In the genomic region with DNA sequence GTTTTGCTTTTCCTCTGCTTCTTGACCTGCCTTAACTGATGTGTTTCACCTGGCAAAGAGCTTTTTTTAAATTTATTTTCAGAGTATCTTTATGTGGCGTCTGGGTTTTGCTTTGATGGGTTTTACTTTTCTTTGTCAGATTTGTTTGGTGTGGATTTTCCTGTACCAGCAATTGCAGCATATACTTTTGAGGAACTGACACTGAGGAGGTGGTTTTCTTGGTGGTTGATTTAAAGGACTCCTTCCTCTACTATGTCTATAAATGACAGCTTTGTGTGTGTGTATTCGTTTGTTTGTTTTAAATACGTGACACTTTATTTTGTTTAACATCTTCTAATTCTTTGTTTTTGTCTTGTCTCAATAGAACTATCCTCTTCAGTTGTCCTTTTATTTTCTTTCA, we compare ENCODE assay signal across 11 cellular contexts.
DNase-seq lines count a peak whose midpoint lies in the region; ATAC-seq lines count a peak whose summit lies in the region.
"Had no signal": no experiment of that assay in that cellular context is flagged by ENCODE, and none has a peak within 500 bp of the region (broad histone marks: within the 10 kb centered on the region; RNA-seq: fewer than 3 reads in every experiment).

No MANE protein-coding gene starts in this region.

- DNase-seq in RPMI8226 (peak; percentile 22), dermis blood vessel endothelial cell (no peak), A172 (ENCODE audit: low spot score) (no peak), midbrain (lab: John Stamatoyannopoulos, UW) (no peak)
- no peak for DNase-seq in stimulated activated naive CD4-positive, alpha-beta T cell (lab: John Stamatoyannopoulos, UW)
- DNase-seq: activated CD4-positive, alpha-beta T cell treated with anti-CD3 and anti-CD28 coated beads, Interleukin-2, amount 50 U/mL, for 4 hours; activated naive CD8-positive, alpha-beta T cell treated with anti-CD3 and anti-CD28 coated beads, Interleukin-2, amount 10 ng/mL, durations not matched to agents 7 days and 5 days; upper lobe of left lung had no signal

- peak; percentile 100 for ATAC-seq in GM18870 (IDR thresholded peaks at IDR 0.05; ENCODE audit: unreplicated experiment)
- peak; percentile 98 for ATAC-seq in GM21619 (IDR thresholded peaks at IDR 0.05; ENCODE audit: unreplicated experiment)
- peak; percentile 93 for ATAC-seq in HG03097 (IDR thresholded peaks at IDR 0.05; ENCODE audit: low FRiP score, unreplicated experiment)
